Comparison of ENCODE assay signal across 13 cellular contexts in the genomic region with DNA sequence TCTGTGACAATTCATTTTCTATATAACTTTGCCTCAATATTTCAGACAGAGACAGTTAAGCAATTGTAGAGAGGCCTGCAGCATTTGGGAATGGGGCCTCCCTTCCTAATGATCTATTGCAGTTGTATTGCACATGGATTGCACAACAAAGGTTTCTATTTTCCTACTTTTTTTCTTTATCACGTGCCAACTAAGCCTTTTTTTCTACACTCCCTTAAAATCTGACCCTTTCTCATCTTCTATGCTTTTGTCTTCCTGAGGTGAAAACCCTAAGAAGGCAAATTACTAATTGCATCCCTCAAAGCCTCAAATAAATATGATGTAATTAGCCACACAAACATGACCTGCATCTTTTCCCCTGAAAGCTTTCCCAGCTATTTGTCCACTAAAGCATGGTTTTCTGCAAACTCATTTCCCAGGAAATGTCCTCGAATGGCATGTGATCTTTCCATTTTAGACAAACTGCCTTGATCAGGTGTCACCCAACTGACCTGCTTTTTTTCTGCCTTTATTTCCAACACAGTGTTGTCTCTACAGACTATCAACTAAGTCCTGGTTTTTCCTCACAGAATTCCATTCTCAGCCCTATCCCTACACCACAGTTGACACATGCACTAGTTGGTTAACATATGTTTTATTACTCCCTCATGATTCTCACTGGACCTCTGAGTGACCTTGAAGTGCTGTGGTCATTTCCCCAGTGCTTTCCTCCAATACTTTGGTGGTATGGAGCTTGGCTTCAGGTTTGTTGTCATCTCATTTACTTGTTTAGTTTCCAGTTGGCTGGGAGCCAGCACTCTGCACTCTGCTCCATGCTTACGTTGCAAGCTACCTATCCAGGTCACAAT. TPM values are rescaled to one million over a fixed set of nuclear protein-coding genes. Genes with fewer than 3 reads are reported as not detected.
DNase-seq lines count a peak whose midpoint lies in the region; ATAC-seq and TF ChIP-seq lines count a peak whose summit lies in the region.
"Had no signal": no experiment of that assay in that cellular context is flagged by ENCODE, and none has a peak within 500 bp of the region (broad histone marks: within the 10 kb centered on the region; RNA-seq: fewer than 3 reads in every experiment).

No MANE protein-coding gene starts in this region.

- peak overlapping the region; percentile 37 for H3K27ac Mint-ChIP-seq in glutamatergic neuron (ENCODE audit: unreplicated experiment)
- no peak overlapping the region for H3K27ac Mint-ChIP-seq in activated naive CD4-positive, alpha-beta T cell treated with anti-CD3 and anti-CD28 coated beads, Interleukin-2, amount 50 U/mL, for 72 hours
- H3K27ac Mint-ChIP-seq: activated naive CD8-positive, alpha-beta T cell had no signal

- in situ Hi-C loops in G401 (cut with HindIII; ENCODE audit: low sequenced_read_pairs): no loop called here

- H3K9ac ChIP-seq in SK-N-MC (ENCODE audit: insufficient read length): peak overlapping the region; percentile 54

- H3K4me3 ChIP-seq in SK-N-MC (peak overlapping the region; percentile 25; the same call in 1 of the 2 replicates), H7 (ENCODE audit: insufficient read depth, low read depth, low read length) (no peak overlapping the region)
- H3K4me3 ChIP-seq: ovary, transverse colon had no signal

- H3K27me3 Mint-ChIP-seq in glutamatergic neuron (ENCODE audit: unreplicated experiment): no peaks in the 10 kb centered on the region

- H3K36me3 ChIP-seq in SK-N-MC (ENCODE audit: insufficient read depth, low read length): no peaks in the 10 kb centered on the region
- H3K36me3 ChIP-seq in H7 (replicated peaks; ENCODE audit: control insufficient read depth, insufficient read depth, low read length): no peaks in the 10 kb centered on the region
- H3K36me3 ChIP-seq: ovary, transverse colon had no signal

- no peak for ATAC-seq in activated naive CD4-positive, alpha-beta T cell treated with anti-CD3 and anti-CD28 coated beads, Interleukin-2, amount 50 U/mL, for 72 hours
- ATAC-seq in HG02970 (IDR thresholded peaks at IDR 0.05; ENCODE audit: low FRiP score, unreplicated experiment): no peak

- H3K9me3 Mint-ChIP-seq in glutamatergic neuron (ENCODE audit: unreplicated experiment): peaks cover 3% of the 10 kb centered on the region
- peaks cover 0 to 5% of the 10 kb centered on the region in 2 donors for H3K9me3 Mint-ChIP-seq in activated naive CD4-positive, alpha-beta T cell treated with anti-CD3 and anti-CD28 coated beads, Interleukin-2, amount 50 U/mL, for 72 hours

- no peaks in the 10 kb centered on the region; the same call in 1 of the 2 replicates for H3K9me3 ChIP-seq in SK-N-MC (ENCODE audit: low read depth, low read length)
- H3K9me3 ChIP-seq: ovary, transverse colon had no signal

- H3K36me3 Mint-ChIP-seq in glutamatergic neuron (ENCODE audit: unreplicated experiment): peaks cover 11% of the 10 kb centered on the region
- no peaks in the 10 kb centered on the region for H3K36me3 Mint-ChIP-seq in activated naive CD4-positive, alpha-beta T cell treated with anti-CD3 and anti-CD28 coated beads, Interleukin-2, amount 50 U/mL, for 72 hours
- H3K36me3 Mint-ChIP-seq: activated naive CD8-positive, alpha-beta T cell had no signal

- DNase-seq in AG08395 (ENCODE audit: low spot score) (peak; percentile 44), G401 (ENCODE audit: low spot score) (peak; percentile 7), SK-N-MC (ENCODE audit: low read depth, low spot score) (peak; percentile 79), glutamatergic neuron (no peak), H7 (no peak)
- no peak for DNase-seq in activated naive CD4-positive, alpha-beta T cell treated with anti-CD3 and anti-CD28 coated beads, Interleukin-2, amount 50 U/mL, for 72 hours (ENCODE audit: low spot score in 2 of 2)
- DNase-seq in activated T-cell treated with anti-CD3 and anti-CD28 coated beads, Interleukin-2, amount 50 U/mL, for 48 hours: no peak
- DNase-seq: activated CD4-positive, alpha-beta T cell treated with anti-CD3 and anti-CD28 coated beads, Interleukin-2, amount 50 U/mL, for 1 hour; MM.1S; transverse colon had no signal

- H3K27me3 ChIP-seq in H7 (ENCODE audit: control insufficient read depth, insufficient read depth, low read length): no peaks in the 10 kb centered on the region
- H3K27me3 ChIP-seq: ovary, transverse colon had no signal

- H3K4me3 Mint-ChIP-seq in glutamatergic neuron (ENCODE audit: unreplicated experiment): no peak overlapping the region
- H3K4me3 Mint-ChIP-seq: activated naive CD8-positive, alpha-beta T cell had no signal

- H3K27ac ChIP-seq in SK-N-MC: peak overlapping the region; percentile 96
- H3K27ac ChIP-seq: ovary, transverse colon had no signal

- TF ChIP-seq CTCF in glutamatergic neuron (IDR thresholded peaks at IDR 0.05; ENCODE audit: partially characterized antibody, unreplicated experiment): no peak

- H3K4me1 Mint-ChIP-seq in glutamatergic neuron (ENCODE audit: low read depth, unreplicated experiment): peaks cover 19% of the 10 kb centered on the region

RNA-seq across cellular contexts. Expression of a gene that starts 31.9 kb away (rescaled TPM):
- total RNA-seq in G401 (2014; rRNA removed; shearing (Covaris generic)): 2.3 and 10.4 TPM in 2 replicates
- total RNA-seq in glutamatergic neuron (ENCODE audit: unreplicated experiment): 87.3 TPM
- total RNA-seq in activated naive CD4-positive, alpha-beta T cell treated with anti-CD3 and anti-CD28 coated beads, Interleukin-2, amount 50 U/mL, for 72 hours: 10 to 100 TPM; 12.2 to 28.8 TPM
- 5.8 and 6.1 TPM in 2 replicates for total RNA-seq in H7 (2014; rRNA removed; shearing (Covaris generic))

Comparison
In these comparisons a context has a peak if more than half of its experiments do, and no peak if none do; other contexts are left out.
1. DNase-seq: peak in AG08395 (single experiment), G401 (single experiment) and SK-N-MC (single experiment); none in glutamatergic neuron (single experiment), activated naive CD4-positive, alpha-beta T cell treated with anti-CD3 and anti-CD28 coated beads, Interleukin-2, amount 50 U/mL, for 72 hours (0 of 2), activated T-cell treated with anti-CD3 and anti-CD28 coated beads, Interleukin-2, amount 50 U/mL, for 48 hours (0 of 2) and H7 (single experiment).